Comparison of ENCODE assay signal across 8 cellular contexts in genomic region chr4:185471235-185472062, GRCh38. TPM values are rescaled to one million over a fixed set of nuclear protein-coding genes. Genes with fewer than 3 reads are reported as not detected.
DNase-seq lines count a peak whose midpoint lies in the region; ATAC-seq and TF ChIP-seq lines count a peak whose summit lies in the region.

CCDC110 (minus strand) TSS chr4:185471733; CDS start chr4:185471683, 50 bp downstream.

- H3K27ac ChIP-seq in AG04450 (ENCODE audit: low read depth, low read length), result no peak within 1 kb of the TSS

- H3K9me3 ChIP-seq in AG04450 (ENCODE audit: control insufficient read depth, insufficient read depth, low read length), result no peaks in the 10 kb centered on the region; the same call in 1 of the 2 replicates

- no peaks in the 10 kb centered on the region for H3K9me3 Mint-ChIP-seq in activated CD4-positive, alpha-beta T cell treated with anti-CD3 and anti-CD28 coated beads for 36 hours (ENCODE audit: low read depth)

- CTCF ChIA-PET in AG04450 (lab: Charles Lee), result interaction anchor here (0.6 to 2.7 kb wide), 10 partner anchors 9 to 567 kb away, joined by 3 to 37 read pairs (median 4); no protein-coding TSS in a partner anchor
- CTCF ChIA-PET in activated CD4-positive, alpha-beta T cell treated with anti-CD3 and anti-CD28 coated beads for 36 hours (lab: Charles Lee), result no interaction called here

- TF ChIP-seq CTCF in AG04450 (IDR thresholded peaks at IDR 0.05; ENCODE audit: low read depth, low read length), result peak; percentile 53
- TF ChIP-seq CTCF in choroid plexus epithelial cell (conservative IDR thresholded peaks at IDR 0.05; ENCODE audit: low read depth, low read length), result peak; percentile 44

- DNase-seq in AG04450 (ENCODE audit: low read depth, low spot score) (peak; percentile 95), NCI-H2227 treated with DMSO at 0.1 percent for 48 hours (lab: John Stamatoyannopoulos, UW) (peak; percentile 80), choroid plexus epithelial cell (ENCODE audit: low read depth) (peak; percentile 98), left kidney (ENCODE audit: low read depth, low spot score) (peak; percentile 97)
- peak; percentile 98 for DNase-seq in activated CD4-positive, alpha-beta T cell treated with anti-CD3 and anti-CD28 coated beads for 36 hours
- peak; percentile 95 for DNase-seq in stimulated activated CD4-positive, alpha-beta T cell treated with anti-CD3 and anti-CD28 coated beads, Interleukin-1b, Interleukin-23, amount 100 ng/mL, for 4 hours (ENCODE audit: low read depth in 2 of 2)

- H3K27me3 Mint-ChIP-seq in activated CD4-positive, alpha-beta T cell treated with anti-CD3 and anti-CD28 coated beads for 36 hours, result peaks cover 9% of the 10 kb centered on the region

- POLR2A ChIA-PET in AG04450 (lab: Yijun Ruan, JAX), result no interaction called here
- POLR2A ChIA-PET in activated CD4-positive, alpha-beta T cell treated with anti-CD3 and anti-CD28 coated beads for 36 hours (lab: Charles Lee), result no interaction called here

- no peaks in the 10 kb centered on the region for H3K36me3 Mint-ChIP-seq in activated CD4-positive, alpha-beta T cell treated with anti-CD3 and anti-CD28 coated beads for 36 hours (ENCODE audit: low read depth)

- H3K27ac Mint-ChIP-seq in activated CD4-positive, alpha-beta T cell treated with anti-CD3 and anti-CD28 coated beads for 36 hours, result peak within 1 kb of the TSS; percentile 75

- intact Hi-C loops in activated CD4-positive, alpha-beta T cell treated with anti-CD3 and anti-CD28 coated beads for 36 hours (cut with DNase I, micrococcal nuclease), result loop anchor here (1.0 to 5.0 kb wide), 14 partner anchors 45 to 1814 kb away; partner anchors contain the start of genes ANKRD37 (in 2 of the 2), SNX25 (in 2 of the 2), CASP3 (in 1 of the 2) and CENPU (in 1 of the 2)

- H3K4me1 Mint-ChIP-seq in activated CD4-positive, alpha-beta T cell treated with anti-CD3 and anti-CD28 coated beads for 36 hours, result peaks cover 4% of the 10 kb centered on the region

- H3K27me3 ChIP-seq in AG04450 (ENCODE audit: control insufficient read depth, insufficient read depth, low read length), result peaks cover 11% of the 10 kb centered on the region

- H3K4me3 ChIP-seq in AG04450 (ENCODE audit: low read depth, low read length) (peak within 1 kb of the TSS; percentile 75), choroid plexus epithelial cell (ENCODE audit: low read depth, low read length) (peak within 1 kb of the TSS; percentile 75)

- ATAC-seq in GM18868 (IDR thresholded peaks at IDR 0.05; ENCODE audit: unreplicated experiment), result peak; percentile 91
- peak; percentile 86 for ATAC-seq in HG03103 (IDR thresholded peaks at IDR 0.05; ENCODE audit: low read depth, unreplicated experiment)
- ATAC-seq in activated CD4-positive, alpha-beta T cell treated with anti-CD3 and anti-CD28 coated beads for 36 hours, result peak; percentile 97

- peak within 1 kb of the TSS; percentile 82 for H3K4me3 Mint-ChIP-seq in activated CD4-positive, alpha-beta T cell treated with anti-CD3 and anti-CD28 coated beads for 36 hours

RNA-seq across cellular contexts. Expression of gene CCDC110, which starts in this region (rescaled TPM):
- 0.84 and 1.1 TPM in 2 replicates for polyA plus RNA-seq in AG04450 (2011; rRNA removed)
- 0.18 and 0.56 TPM in 2 replicates for polyA minus RNA-seq in AG04450 (2011; rRNA and poly(A)+ RNA removed)
- total RNA-seq in activated CD4-positive, alpha-beta T cell treated with anti-CD3 and anti-CD28 coated beads for 36 hours, result under 1 TPM; 0.34 to 0.40 TPM

Comparison
In these comparisons a context has a peak if more than half of its experiments do, and no peak if none do; other contexts are left out.
1. Peak in DNase-seq and ATAC-seq in activated CD4-positive, alpha-beta T cell treated with anti-CD3 and anti-CD28 coated beads for 36 hours; RNA of the gene not detected or under 1 TPM.